In the genomic region with DNA sequence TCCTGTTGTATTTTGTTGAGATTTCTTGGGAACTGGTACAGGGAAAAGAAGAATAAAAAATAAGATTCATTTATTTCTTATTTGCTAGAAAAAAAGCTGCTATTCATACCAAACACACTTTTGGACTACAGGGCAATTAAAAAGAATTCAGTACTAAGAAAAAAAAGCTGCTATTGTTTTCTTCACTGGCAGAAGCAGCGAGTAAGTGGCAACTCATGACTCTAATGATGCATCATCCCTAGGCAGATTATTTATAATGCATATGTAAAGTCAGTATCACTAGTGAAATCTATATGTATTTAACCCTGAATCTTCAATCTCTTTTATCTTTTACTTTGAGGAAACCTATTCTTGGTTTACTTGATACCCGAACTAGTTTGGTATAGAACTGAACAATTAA, we compare ENCODE assay signal across 26 cellular contexts. TPM values are rescaled to one million over a fixed set of nuclear protein-coding genes. Genes with fewer than 3 reads are reported as not detected.
A peak's percentile ranks its signal among the peaks of the same experiment; 100 is the strongest.
DNase-seq lines count a peak whose midpoint lies in the region; ATAC-seq, FAIRE-seq and TF ChIP-seq lines count a peak whose summit lies in the region.
"Had no signal": no experiment of that assay in that cellular context is flagged by ENCODE, and none has a peak within 500 bp of the region (broad histone marks: within the 10 kb centered on the region; RNA-seq: fewer than 3 reads in every experiment).

No MANE protein-coding gene starts in this region.

- no peak for ATAC-seq in GM21717 (IDR thresholded peaks at IDR 0.05; ENCODE audit: unreplicated experiment)
- no peak for ATAC-seq in HG03460 (IDR thresholded peaks at IDR 0.05; ENCODE audit: unreplicated experiment)
- ATAC-seq: foreskin keratinocyte, natural killer cell had no signal

- peaks cover 17 to 69% (median 23%) of the 10 kb centered on the region in 10 experiments for H3K4me1 ChIP-seq in BLaER1 treated with 17β-estradiol and CSF1 and Interleukin-3, amounts not matched to agents 10 nM and 100 nM

- H4K20me1 ChIP-seq in BLaER1 treated with 17β-estradiol and CSF1 and Interleukin-3, amounts not matched to agents 10 nM and 100 nM: peaks cover 0 to 100% (median 20%) of the 10 kb centered on the region in 11 experiments; a peak in 14 of 22 replicates

- no peaks in the 10 kb centered on the region for H3K27me3 ChIP-seq in BLaER1 treated with 17β-estradiol and CSF1 and Interleukin-3, amounts not matched to agents 10 nM and 100 nM
- H3K27me3 ChIP-seq in bronchial epithelial cell (ENCODE audit: control insufficient read depth, insufficient read depth, low read length): no peaks in the 10 kb centered on the region
- H3K27me3 ChIP-seq: ascending aorta, foreskin keratinocyte, hepatocyte, ovary, spleen had no signal

- peaks cover 19 to 87% (median 39%) of the 10 kb centered on the region in 11 experiments; a peak in 20 of 22 replicates for H3K36me3 ChIP-seq in BLaER1 treated with 17β-estradiol and CSF1 and Interleukin-3, amounts not matched to agents 10 nM and 100 nM
- H3K36me3 ChIP-seq in bronchial epithelial cell (ENCODE audit: control insufficient read depth, insufficient read depth, low read length): peaks cover 1% of the 10 kb centered on the region
- H3K36me3 ChIP-seq: left ventricle myocardium inferior, ovary had no signal

- H3K27ac ChIP-seq in BLaER1 treated with 17β-estradiol and CSF1 and Interleukin-3, amounts not matched to agents 10 nM and 100 nM: no peak overlapping the region
- H3K27ac ChIP-seq: foreskin keratinocyte, hepatocyte, left ventricle myocardium inferior, ovary, spleen, VCaP had no signal

- peak overlapping the region in 7 of 11 experiments; percentile 14 to 77 (median 42); a peak in 11 of 22 replicates for H3K4me2 ChIP-seq in BLaER1 treated with 17β-estradiol and CSF1 and Interleukin-3, amounts not matched to agents 10 nM and 100 nM
- H3K4me2 ChIP-seq: hepatocyte had no signal

- TF ChIP-seq CTCF in bronchial epithelial cell (IDR thresholded peaks at IDR 0.05; ENCODE audit: insufficient read depth, low read length, severe bottlenecking): no peak

- H3K9me3 ChIP-seq in BLaER1 treated with 17β-estradiol and CSF1 and Interleukin-3, amounts not matched to agents 10 nM and 100 nM (replicated peaks in 1 of 11): no peaks in the 10 kb centered on the region
- H3K9me3 ChIP-seq: ascending aorta, left ventricle myocardium inferior, ovary, spleen had no signal

- FAIRE-seq in bronchial epithelial cell (lab: Jason Lieb, UNC): no peak

- no peak overlapping the region for H3K9ac ChIP-seq in BLaER1 treated with 17β-estradiol and CSF1 and Interleukin-3, amounts not matched to agents 10 nM and 100 nM

- DNase-seq in HT1080 (ENCODE audit: low read depth) (peak; percentile 36), bronchial epithelial cell (ENCODE audit: low read depth) (peak; percentile 37), iris pigment epithelial cell (ENCODE audit: low read depth) (peak; percentile 17), NCI-H1092 (lab: John Stamatoyannopoulos, UW) (no peak)
- DNase-seq in activated naive CD4-positive, alpha-beta T cell treated with Interleukin-2 at 50 U/mL for 16 hours: no peak
- DNase-seq: activated CD4-positive, alpha-beta T cell treated with anti-CD3 and anti-CD28 coated beads for 48 hours; cerebellar nuclear complex; DND-41; effector CD4-positive, alpha-beta T cell; erythroblast; immature natural killer cell; left ventricle myocardium inferior; natural killer cell; NCI-H1105; NCI-H2029 treated with DMSO at 0.1 percent for 48 hours; ovary; spleen; stimulated activated CD4-positive, alpha-beta T cell treated with anti-CD3 and anti-CD28 coated beads, Interleukin-4, amount 100 ng/mL, for 24 hours; stimulated activated naive CD4-positive, alpha-beta T cell had no signal

- no peak overlapping the region for H3K4me3 ChIP-seq in BLaER1 treated with 17β-estradiol and CSF1 and Interleukin-3, amounts not matched to agents 10 nM and 100 nM
- no peak overlapping the region for H3K4me3 ChIP-seq in bronchial epithelial cell (ENCODE audit: low read depth, low read length)
- H3K4me3 ChIP-seq: ascending aorta, hepatocyte, left ventricle myocardium inferior, ovary, spleen had no signal

RNA-seq across cellular contexts. Expression of a gene that starts 15.2 kb away (rescaled TPM):
- total RNA-seq in HT1080 (2014; rRNA removed; shearing (Covaris generic)): 226 and 261 TPM in 2 replicates
- polyA plus RNA-seq in HT1080 (2015; cell fraction: cytosol; rRNA removed): 520 and 585 TPM in 2 replicates
- polyA plus RNA-seq in HT1080 (2015; cell fraction: nucleus; rRNA removed): 298 and 305 TPM in 2 replicates
- 265 and 298 TPM in 2 replicates for total RNA-seq in bronchial epithelial cell

Comparison
In these comparisons a context has a peak if more than half of its experiments do, and no peak if none do; other contexts are left out.
1. DNase-seq: peak in HT1080 (single experiment), bronchial epithelial cell (single experiment) and iris pigment epithelial cell (single experiment); none in NCI-H1092 (single experiment) and activated naive CD4-positive, alpha-beta T cell treated with Interleukin-2 at 50 U/mL for 16 hours (single experiment).